Comparison of ENCODE assay signal across 14 cellular contexts in genomic region chr17:43772877-43773648, GRCh38. TPM values are rescaled to one million over a fixed set of nuclear protein-coding genes. Genes with fewer than 3 reads are reported as not detected.
DNase-seq lines count a peak whose midpoint lies in the region; ATAC-seq and TF ChIP-seq lines count a peak whose summit lies in the region.
"Had no signal": no experiment of that assay in that cellular context is flagged by ENCODE, and none has a peak within 500 bp of the region (broad histone marks: within the 10 kb centered on the region; RNA-seq: fewer than 3 reads in every experiment).

No MANE protein-coding gene starts in this region.

- peaks cover 5% of the 10 kb centered on the region for H3K4me1 Mint-ChIP-seq in endothelial cell (ENCODE audit: unreplicated experiment)
- peaks cover 0 to 18% (median 4%) of the 10 kb centered on the region in 7 donors for H3K4me1 Mint-ChIP-seq in naive thymus-derived CD4-positive, alpha-beta T cell

- WGBS in smooth muscle cell (ENCODE audit: low lambda C conversion rate): 84% methylated on average over 10 of the region's 10 CpGs

- peaks cover 22% of the 10 kb centered on the region for H4K20me1 ChIP-seq in smooth muscle cell (ENCODE audit: low read depth)

- no peak overlapping the region for H3K4me2 ChIP-seq in smooth muscle cell

- POLR2A ChIA-PET in naive thymus-derived CD4-positive, alpha-beta T cell (lab: Charles Lee): no interaction called here

- DNase-seq in right atrium auricular region (ENCODE audit: low spot score): no peak
- no peak for DNase-seq in left ventricle myocardium superior
- DNase-seq in endothelial cell (ENCODE audit: low spot score): no peak
- no peak for DNase-seq in naive thymus-derived CD4-positive, alpha-beta T cell
- no peak for DNase-seq in MG63
- DNase-seq in superior temporal gyrus (ENCODE audit: extremely low spot score): no peak
- no peak for DNase-seq in smooth muscle cell (lab: John Stamatoyannopoulos, UW; ENCODE audit: unreplicated experiment)
- DNase-seq: activated T-cell treated with anti-CD3 and anti-CD28 coated beads, Interleukin-2, amount 50 U/mL, for 1 hour; BE2C; foreskin fibroblast; T1000 had no signal

- no peaks in the 10 kb centered on the region for H3K9me3 Mint-ChIP-seq in endothelial cell (ENCODE audit: unreplicated experiment)
- H3K9me3 Mint-ChIP-seq in naive thymus-derived CD4-positive, alpha-beta T cell: no peaks in the 10 kb centered on the region

- H3K27me3 Mint-ChIP-seq in endothelial cell (ENCODE audit: unreplicated experiment): peaks cover 7% of the 10 kb centered on the region
- H3K27me3 Mint-ChIP-seq in naive thymus-derived CD4-positive, alpha-beta T cell: no peaks in the 10 kb centered on the region

- no peaks in the 10 kb centered on the region for H3F3A ChIP-seq in smooth muscle cell (ENCODE audit: low read depth)

- TF ChIP-seq CTCF in right atrium auricular region (IDR thresholded peaks at IDR 0.05) (no peak), endothelial cell (IDR thresholded peaks at IDR 0.05; ENCODE audit: unreplicated experiment) (no peak), smooth muscle cell (IDR thresholded peaks at IDR 0.05; ENCODE audit: borderline replicate concordance, insufficient read depth, poor library complexity, severe bottlenecking) (no peak)

- H3K4me1 ChIP-seq in right atrium auricular region: peaks cover 0 to 66% of the 10 kb centered on the region in 2 donors
- no peaks in the 10 kb centered on the region for H3K4me1 ChIP-seq in naive thymus-derived CD4-positive, alpha-beta T cell (ENCODE audit: control insufficient read depth in 2 of 2, insufficient read depth in 2 of 2, low read length in 2 of 2)
- H3K4me1 ChIP-seq in smooth muscle cell (ENCODE audit: low read depth): peaks cover 9% of the 10 kb centered on the region
- H3K4me1 ChIP-seq: BE2C had no signal

- peaks cover 78% of the 10 kb centered on the region for H3K36me3 ChIP-seq in right atrium auricular region
- H3K36me3 ChIP-seq in naive thymus-derived CD4-positive, alpha-beta T cell (ENCODE audit: control insufficient read depth in 2 of 3, insufficient read depth in 3 of 3, low read length in 3 of 3): peaks cover 0 to 45% (median 0%) of the 10 kb centered on the region in 3 experiments
- H3K36me3 ChIP-seq in MG63: peaks cover 44% of the 10 kb centered on the region
- H3K36me3 ChIP-seq in smooth muscle cell (ENCODE audit: low read depth): no peaks in the 10 kb centered on the region

- H3K27ac ChIP-seq in right atrium auricular region (peak overlapping the region; percentile 21 to 57), smooth muscle cell (ENCODE audit: low read depth) (no peak overlapping the region)
- no peak overlapping the region for H3K27ac ChIP-seq in naive thymus-derived CD4-positive, alpha-beta T cell (ENCODE audit: low read depth, low read length)
- H3K27ac ChIP-seq: cardiac muscle cell had no signal

- H3K36me3 Mint-ChIP-seq in endothelial cell (ENCODE audit: low read depth, unreplicated experiment): peaks cover 29% of the 10 kb centered on the region
- peaks cover 0 to 33% (median 8%) of the 10 kb centered on the region in 5 donors for H3K36me3 Mint-ChIP-seq in naive thymus-derived CD4-positive, alpha-beta T cell

- ATAC-seq in left ventricle myocardium superior: no peak
- ATAC-seq in naive thymus-derived CD4-positive, alpha-beta T cell: peak; percentile 57
- ATAC-seq in SK-N-SH treated with all-trans-retinoic acid at 6 μM for 48 hours: no peak
- ATAC-seq: HCT116 had no signal

- CTCF ChIA-PET in naive thymus-derived CD4-positive, alpha-beta T cell (lab: Charles Lee): no interaction called here

- H3K4me3 ChIP-seq in right atrium auricular region (no peak overlapping the region), MG63 (no peak overlapping the region), smooth muscle cell (no peak overlapping the region)
- no peak overlapping the region for H3K4me3 ChIP-seq in naive thymus-derived CD4-positive, alpha-beta T cell (ENCODE audit: low read length)
- H3K4me3 ChIP-seq: cardiac muscle cell had no signal

- H2AFZ ChIP-seq in smooth muscle cell (ENCODE audit: low read depth): no peak overlapping the region

- H3K9ac ChIP-seq in smooth muscle cell (ENCODE audit: low read depth): no peak overlapping the region

- H3K9me3 ChIP-seq in right atrium auricular region: no peaks in the 10 kb centered on the region
- no peaks in the 10 kb centered on the region for H3K9me3 ChIP-seq in naive thymus-derived CD4-positive, alpha-beta T cell (ENCODE audit: control insufficient read depth in 2 of 3, low read length in 3 of 3)
- H3K9me3 ChIP-seq in MG63: no peaks in the 10 kb centered on the region
- H3K9me3 ChIP-seq in smooth muscle cell (replicated peaks; ENCODE audit: low read depth): no peaks in the 10 kb centered on the region
- H3K9me3 ChIP-seq: BE2C had no signal

- no peak overlapping the region for H3K27ac Mint-ChIP-seq in endothelial cell (ENCODE audit: unreplicated experiment)
- peak overlapping the region in 3 of 9 donors; percentile 17 to 39 (median 34) for H3K27ac Mint-ChIP-seq in naive thymus-derived CD4-positive, alpha-beta T cell

- intact Hi-C loops in left ventricle myocardium superior (cut with micrococcal nuclease): no loop called here
- intact Hi-C loops in naive thymus-derived CD4-positive, alpha-beta T cell (cut with micrococcal nuclease): no loop called here

- H3K27me3 ChIP-seq in right atrium auricular region: no peaks in the 10 kb centered on the region
- H3K27me3 ChIP-seq in naive thymus-derived CD4-positive, alpha-beta T cell (ENCODE audit: control insufficient read depth in 2 of 2, insufficient read depth in 2 of 2, low read length in 2 of 2): no peaks in the 10 kb centered on the region
- no peaks in the 10 kb centered on the region for H3K27me3 ChIP-seq in MG63
- no peaks in the 10 kb centered on the region for H3K27me3 ChIP-seq in smooth muscle cell (ENCODE audit: low read depth)
- H3K27me3 ChIP-seq: BE2C, cardiac muscle cell had no signal

- peak overlapping the region; percentile 58 for H3K4me3 Mint-ChIP-seq in endothelial cell (ENCODE audit: unreplicated experiment)
- H3K4me3 Mint-ChIP-seq in naive thymus-derived CD4-positive, alpha-beta T cell: peak overlapping the region in 1 of 10 donors; percentile 38

- peaks cover 26% of the 10 kb centered on the region for H3K79me2 ChIP-seq in smooth muscle cell (ENCODE audit: low read depth)

TF ChIP-seq in SK-N-SH treated with all-trans-retinoic acid at 6 μM for 48 hours, 23 proteins besides CTCF, POLR2A, EP300 and RAD21 (continues in another document):
- no peak for TF ChIP-seq ISL1 (CRISPR knock-in tag; IDR thresholded peaks at IDR 0.05)
- no peak for TF ChIP-seq ZC3H10 (CRISPR knock-in tag; IDR thresholded peaks at IDR 0.05)
- TF ChIP-seq ESRRG (CRISPR knock-in tag; IDR thresholded peaks at IDR 0.05): no peak
- TF ChIP-seq CSDC2 (CRISPR knock-in tag; IDR thresholded peaks at IDR 0.05): no peak
- TF ChIP-seq ZNF8 (CRISPR knock-in tag; IDR thresholded peaks at IDR 0.05): no peak
- TF ChIP-seq OSR1 (CRISPR knock-in tag; IDR thresholded peaks at IDR 0.05): no peak
- no peak for TF ChIP-seq CSRNP3 (CRISPR knock-in tag; IDR thresholded peaks at IDR 0.05)

RNA-seq across cellular contexts. Expression of gene DUSP3, which starts 5.7 kb away (rescaled TPM):
- total RNA-seq in right atrium auricular region (100 to 1,000 TPM; 151 to 175 TPM), left ventricle myocardium superior (243 TPM), endothelial cell (ENCODE audit: unreplicated experiment) (41.4 TPM), smooth muscle cell (33.2 and 34.4 TPM in 2 replicates)
- 10 to 100 TPM in 3 of 5 experiments, 1 to 10 TPM in 2; 8.5 to 31.0 (median 11.0) TPM for total RNA-seq in naive thymus-derived CD4-positive, alpha-beta T cell
- 1 to 10 TPM; 5.4 to 6.1 TPM for polyA plus RNA-seq in naive thymus-derived CD4-positive, alpha-beta T cell
- 13.6 and 37.9 TPM in 2 replicates for total RNA-seq in MG63 (2014; rRNA removed; shearing (Covaris generic); ENCODE audit: low replicate concordance)
- polyA plus RNA-seq in smooth muscle cell: 25.6 and 35.9 TPM in 2 replicates

RNA-seq across cellular contexts. Expression of gene CFAP97D1, which starts 7.2 kb away (rescaled TPM):
- total RNA-seq in right atrium auricular region (not detected), left ventricle myocardium superior (not detected), endothelial cell (ENCODE audit: unreplicated experiment) (0.10 TPM), smooth muscle cell (0.09 TPM in 2 replicates)
- total RNA-seq in naive thymus-derived CD4-positive, alpha-beta T cell: not detected
- not detected for polyA plus RNA-seq in naive thymus-derived CD4-positive, alpha-beta T cell
- total RNA-seq in MG63 (2014; rRNA removed; shearing (Covaris generic); ENCODE audit: low replicate concordance): not detected in 2 replicates
- not detected in 2 replicates for polyA plus RNA-seq in smooth muscle cell
- total RNA-seq: cardiac muscle cell had no signal
- polyA plus RNA-seq: cardiac muscle cell had no signal

RNA-seq across cellular contexts. Expression of gene SOST, which starts 14.5 kb away (rescaled TPM):
- not detected for total RNA-seq in right atrium auricular region
- not detected for total RNA-seq in left ventricle myocardium superior
- total RNA-seq in endothelial cell (ENCODE audit: unreplicated experiment): 29.6 TPM
- not detected for total RNA-seq in naive thymus-derived CD4-positive, alpha-beta T cell
- not detected for polyA plus RNA-seq in naive thymus-derived CD4-positive, alpha-beta T cell
- total RNA-seq in MG63 (2014; rRNA removed; shearing (Covaris generic); ENCODE audit: low replicate concordance): not detected in 2 replicates
- not detected in 2 replicates for total RNA-seq in smooth muscle cell
- polyA plus RNA-seq in smooth muscle cell: not detected in 2 replicates

RNA-seq across cellular contexts. Expression of gene MPP3, which starts 59.9 kb away (rescaled TPM):
- total RNA-seq in right atrium auricular region (10 to 100 TPM; 35.0 to 36.2 TPM), left ventricle myocardium superior (55.5 TPM), endothelial cell (ENCODE audit: unreplicated experiment) (5.2 TPM), smooth muscle cell (6.7 and 11.6 TPM in 2 replicates)
- 1 to 10 TPM in 1 of 5 experiments, under 1 TPM in 1, not detected in 3; 0.32 to 1.4 TPM for total RNA-seq in naive thymus-derived CD4-positive, alpha-beta T cell
- not detected for polyA plus RNA-seq in naive thymus-derived CD4-positive, alpha-beta T cell
- total RNA-seq in MG63 (2014; rRNA removed; shearing (Covaris generic); ENCODE audit: low replicate concordance): 3.9 and 4.4 TPM in 2 replicates
- polyA plus RNA-seq in smooth muscle cell: 7.7 and 8.1 TPM in 2 replicates

Comparison
In these comparisons a context has a peak if more than half of its experiments do, and no peak if none do; other contexts are left out.
1. H3K27ac ChIP-seq: peak in right atrium auricular region (2 of 2); none in naive thymus-derived CD4-positive, alpha-beta T cell (single experiment) and smooth muscle cell (single experiment).
2. RNA of gene SOST, which starts 14.5 kb away (total RNA-seq): 29.6 TPM in endothelial cell (single experiment); not detected in right atrium auricular region, not detected in left ventricle myocardium superior (single experiment), not detected in naive thymus-derived CD4-positive, alpha-beta T cell, not detected in MG63 and not detected in smooth muscle cell; every median in the first group is over 10 times any median in the second.